ENCODE assay signal across 35 cellular contexts in the genomic region with DNA sequence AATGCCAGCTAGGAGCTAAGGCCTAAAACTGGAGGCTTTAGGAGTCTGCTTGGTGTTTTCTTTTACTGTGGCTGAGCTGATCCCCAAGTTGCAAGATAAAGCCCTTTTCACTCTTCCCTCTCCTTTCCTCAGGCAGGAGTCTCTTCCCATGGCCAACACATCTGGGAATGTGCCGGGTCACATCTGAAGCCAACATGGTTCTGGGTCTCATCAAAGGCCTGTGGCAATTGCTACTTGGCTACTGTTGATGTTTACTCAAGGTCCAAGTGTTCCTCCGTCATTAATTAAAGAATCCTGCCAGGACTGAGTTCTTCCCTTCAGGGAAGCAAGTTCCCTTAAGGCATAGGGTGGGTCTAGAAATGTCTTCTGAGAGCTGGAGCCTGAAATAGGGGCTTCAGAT.
"Had no signal": no experiment of that assay in that cellular context is flagged by ENCODE, and none has a peak within 500 bp of the region (broad histone marks: within the 10 kb centered on the region; RNA-seq: fewer than 3 reads in every experiment).

No MANE protein-coding gene starts in this region.

- H3K27ac Mint-ChIP-seq: activated CD8-positive, alpha-beta T cell treated with anti-CD3 and anti-CD28 coated beads for 36 hours; activated naive CD8-positive, alpha-beta T cell treated with anti-CD3 and anti-CD28 coated beads for 36 hours; activated T-cell treated with anti-CD3 and anti-CD28 coated beads, Interleukin-2, amount 50 U/mL, for 72 hours; activated T-helper 17 cell treated with anti-CD3 and anti-CD28 coated beads, Interleukin-2, amount 50 U/mL, for 72 hours had no signal

- H3K27me3 ChIP-seq: brain microvascular endothelial cell, MG63, Peyer's patch had no signal

- H3K4me1 Mint-ChIP-seq: activated naive CD8-positive, alpha-beta T cell treated with anti-CD3 and anti-CD28 coated beads for 36 hours had no signal

- H3K9me3 ChIP-seq: Peyer's patch had no signal

- ATAC-seq: activated CD8-positive, alpha-beta T cell treated with anti-CD3 and anti-CD28 coated beads for 36 hours; activated T-cell treated with anti-CD3 and anti-CD28 coated beads, Interleukin-2, amount 50 U/mL, for 72 hours; activated T-helper 17 cell treated with anti-CD3 and anti-CD28 coated beads, Interleukin-2, amount 50 U/mL, for 72 hours; PC-3 had no signal

- H3K27ac ChIP-seq: brain microvascular endothelial cell, Peyer's patch, WERI-Rb-1 had no signal

- H3K27me3 Mint-ChIP-seq: activated CD8-positive, alpha-beta T cell treated with anti-CD3 and anti-CD28 coated beads for 36 hours; activated naive CD8-positive, alpha-beta T cell treated with anti-CD3 and anti-CD28 coated beads for 36 hours; activated T-helper 17 cell treated with anti-CD3 and anti-CD28 coated beads, Interleukin-2, amount 50 U/mL, for 72 hours had no signal

- H3K4me3 Mint-ChIP-seq: activated CD8-positive, alpha-beta T cell treated with anti-CD3 and anti-CD28 coated beads for 36 hours; activated naive CD8-positive, alpha-beta T cell treated with anti-CD3 and anti-CD28 coated beads for 36 hours; activated T-cell treated with anti-CD3 and anti-CD28 coated beads, Interleukin-2, amount 50 U/mL, for 72 hours; activated T-helper 17 cell treated with anti-CD3 and anti-CD28 coated beads, Interleukin-2, amount 50 U/mL, for 72 hours had no signal

- H3K36me3 ChIP-seq: brain microvascular endothelial cell, WERI-Rb-1 had no signal

- H3K4me1 ChIP-seq: Peyer's patch had no signal

- H3K4me3 ChIP-seq: MG63, Peyer's patch had no signal

- DNase-seq: activated CD4-positive, alpha-beta T cell treated with anti-CD3 and anti-CD28 coated beads for 1 hour; activated CD4-positive, alpha-beta T cell treated with anti-CD3 and anti-CD28 coated beads for 48 hours; activated CD4-positive, alpha-beta T cell treated with anti-CD3 and anti-CD28 coated beads, Interleukin-2, amount 50 U/mL, for 4 hours; activated CD4-positive, CD25-positive, alpha-beta regulatory T cell; activated CD8-positive, alpha-beta T cell treated with anti-CD3 and anti-CD28 coated beads for 36 hours; activated effector memory CD4-positive, alpha-beta T cell treated with anti-CD3 and anti-CD28 coated beads, Interleukin-2, amount 50 U/mL, for 16 hours; activated naive CD4-positive, alpha-beta T cell; activated naive CD4-positive, alpha-beta T cell treated with anti-CD3 and anti-CD28 coated beads, Interleukin-2, amount 50 U/mL, for 16 hours; activated naive CD8-positive, alpha-beta T cell treated with anti-CD3 and anti-CD28 coated beads for 36 hours; activated T-cell treated with anti-CD3 and anti-CD28 coated beads, Interleukin-2, amount 50 U/mL, for 1 hour; activated T-cell treated with anti-CD3 and anti-CD28 coated beads, Interleukin-2, amount 50 U/mL, for 72 hours; amniotic stem cell; aorta; brain microvascular endothelial cell; Karpas-422; KBM-7; MG63; NCI-H1048; NCI-H1105 treated with DMSO at 0.1 percent for 48 hours; NCI-H1436 treated with DMSO at 0.1 percent for 48 hours; NCI-H1694 treated with DMSO at 0.1 percent for 48 hours; NCI-H2029; NCI-H510A; NCI-H526; NCI-H748 treated with DMSO at 0.1 percent for 48 hours; NK-92 treated with Interleukin-12 subunit alpha and Interleukin-12 subunit beta, amount 100 ng/mL, for 24 hours; PC-3; Peyer's patch; RPMI8226; SW 1271; T-helper 1 cell; T-helper 2 cell; T1000; WERI-Rb-1 had no signal
